Comparison of ENCODE assay signal across 8 cellular contexts in genomic region chr4:122152699-122153328, GRCh38. TPM values are rescaled to one million over a fixed set of nuclear protein-coding genes. Genes with fewer than 3 reads are reported as not detected.
DNase-seq lines count a peak whose midpoint lies in the region; ATAC-seq and TF ChIP-seq lines count a peak whose summit lies in the region.

No MANE protein-coding gene starts in this region.

- intact Hi-C loops in vagina (cut with DNase I), result no loop called here

- H3K4me3 ChIP-seq in ACC112 (ENCODE audit: low read depth, low read length), result peak overlapping the region; percentile 96
- peak overlapping the region; percentile 81 to 94 for H3K4me3 ChIP-seq in gastroesophageal sphincter
- peak overlapping the region; percentile 78 for H3K4me3 ChIP-seq in neuron (ENCODE audit: low read length)
- H3K4me3 ChIP-seq in vagina, result peak overlapping the region; percentile 87 to 92

- TF ChIP-seq EP300 in gastroesophageal sphincter (IDR thresholded peaks at IDR 0.05), result no peak

- peaks cover 17% of the 10 kb centered on the region for H3K79me2 ChIP-seq in ACC112 (ENCODE audit: control insufficient read depth, insufficient read depth, low read length, unreplicated experiment)

- H3K36me3 ChIP-seq in ACC112 (ENCODE audit: insufficient read depth, low read length), result peaks cover 5% of the 10 kb centered on the region; the same call in 1 of the 2 replicates
- H3K36me3 ChIP-seq in gastroesophageal sphincter, result peaks cover 0 to 10% of the 10 kb centered on the region in 2 donors
- peaks cover 13% of the 10 kb centered on the region for H3K36me3 ChIP-seq in neuron (ENCODE audit: insufficient read depth, low read length)
- H3K36me3 ChIP-seq in vagina, result peaks cover 0 to 12% of the 10 kb centered on the region in 2 donors

- DNase-seq in NCI-H69 (lab: John Stamatoyannopoulos, UW) (peak; percentile 80), vagina (ENCODE audit: extremely low spot score in 2 of 2) (no peak)
- DNase-seq in activated naive CD4-positive, alpha-beta T cell treated with Interleukin-2 at 50 U/mL for 16 hours, result peak; percentile 28

- H3K4me1 ChIP-seq in ACC112 (ENCODE audit: control insufficient read depth, insufficient read depth, low read length, unreplicated experiment), result peaks cover 19% of the 10 kb centered on the region
- peaks cover 0 to 49% (median 8%) of the 10 kb centered on the region in 3 donors for H3K4me1 ChIP-seq in gastroesophageal sphincter
- peaks cover 7% of the 10 kb centered on the region for H3K4me1 ChIP-seq in neuron (ENCODE audit: insufficient read depth, low read length)
- peaks cover 26% of the 10 kb centered on the region for H3K4me1 ChIP-seq in vagina

- H3K9me3 ChIP-seq in gastroesophageal sphincter (no peaks in the 10 kb centered on the region), neuron (ENCODE audit: low read length) (no peaks in the 10 kb centered on the region), vagina (no peaks in the 10 kb centered on the region)

- H2AFZ ChIP-seq in ACC112 (ENCODE audit: low read length, unreplicated experiment) (peak overlapping the region; percentile 94), neuron (ENCODE audit: low read depth, low read length) (peak overlapping the region; percentile 84)

- TF ChIP-seq POLR2A in gastroesophageal sphincter (IDR thresholded peaks at IDR 0.05), result no peak
- no peak for TF ChIP-seq POLR2A in vagina (IDR thresholded peaks at IDR 0.05)

- 2 to 5% methylated on average over 9 to 12 of the region's 20 CpGs for WGBS in gastroesophageal sphincter (ENCODE audit: low coverage in 1 of 2), 2 donors

- TF ChIP-seq CTCF in gastroesophageal sphincter (IDR thresholded peaks at IDR 0.05) (no peak), vagina (IDR thresholded peaks at IDR 0.05) (no peak)

- no peak overlapping the region for H3K27ac ChIP-seq in ACC112 (ENCODE audit: low read depth, low read length)
- peak overlapping the region; percentile 93 to 97 (median 94) for H3K27ac ChIP-seq in gastroesophageal sphincter
- peak overlapping the region; percentile 94 for H3K27ac ChIP-seq in vagina

- ATAC-seq in GM18511 (IDR thresholded peaks at IDR 0.05; ENCODE audit: unreplicated experiment) (peak; percentile 47), HG03025 (IDR thresholded peaks at IDR 0.05; ENCODE audit: low FRiP score, unreplicated experiment) (peak; percentile 35), gastroesophageal sphincter (peak; percentile 26)

- no peaks in the 10 kb centered on the region for H3K27me3 ChIP-seq in ACC112 (ENCODE audit: insufficient read depth, low read length)
- H3K27me3 ChIP-seq in gastroesophageal sphincter, result no peaks in the 10 kb centered on the region
- no peaks in the 10 kb centered on the region for H3K27me3 ChIP-seq in neuron (ENCODE audit: insufficient read depth, low read length)
- H3K27me3 ChIP-seq in vagina, result no peaks in the 10 kb centered on the region

RNA-seq across cellular contexts. Expression of gene BLTP1, which starts 0.7 kb away (rescaled TPM):
- total RNA-seq in gastroesophageal sphincter (100 to 1,000 TPM in 2 of 4 donors, 10 to 100 TPM in 2; 74.6 to 183 (median 107) TPM), vagina (94.0 TPM)

Comparison
In these comparisons a context has a peak if more than half of its experiments do, and no peak if none do; other contexts are left out.
1. DNase-seq: peak in NCI-H69 (single experiment) and activated naive CD4-positive, alpha-beta T cell treated with Interleukin-2 at 50 U/mL for 16 hours (single experiment); none in vagina (0 of 2).
2. Peak in every context shown above with its lines, with median percentiles within 50 percentile points of each other: H3K4me3 ChIP-seq and ATAC-seq.